Comparison of ENCODE assay signal across 8 cellular contexts in the genomic region with DNA sequence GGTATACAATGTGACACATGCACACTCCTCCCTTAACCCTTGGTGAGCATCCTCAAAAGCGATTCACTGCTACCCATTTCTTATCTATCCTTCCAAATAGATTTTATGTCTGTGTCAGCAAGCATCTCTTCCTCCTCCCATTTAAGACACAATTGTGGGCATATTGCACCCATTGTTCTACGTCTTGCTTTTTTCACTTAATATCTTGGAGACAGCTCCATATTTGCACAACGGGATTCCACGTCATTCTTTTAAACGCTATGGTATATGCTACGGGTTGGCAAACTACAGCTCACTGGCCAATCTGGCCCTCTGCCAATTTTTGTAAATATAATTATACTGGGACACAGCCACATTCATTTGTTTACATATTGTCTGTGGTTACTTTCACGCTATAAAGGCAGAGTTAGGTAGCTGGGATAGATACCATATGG.
DNase-seq lines count a peak whose midpoint lies in the region; ATAC-seq and TF ChIP-seq lines count a peak whose summit lies in the region.

No MANE protein-coding gene starts in this region.

- H3K36me3 ChIP-seq in esophagus muscularis mucosa (no peaks in the 10 kb centered on the region), A673 (ENCODE audit: insufficient read depth, low read length, poor library complexity, severe bottlenecking) (no peaks in the 10 kb centered on the region)

- peaks cover 100% of the 10 kb centered on the region for H3K4me1 Mint-ChIP-seq in stimulated activated naive CD8-positive, alpha-beta T cell treated with anti-CD3 and anti-CD28 coated beads, Interleukin-15, Interleukin-2, amounts not matched to agents 100 ng/mL and 50 ng/mL, for 24 hours (ENCODE audit: low read depth)
- peaks cover 100% of the 10 kb centered on the region for H3K4me1 Mint-ChIP-seq in stimulated activated naive CD8-positive, alpha-beta T cell treated with anti-CD3 and anti-CD28 coated beads, Interleukin-15, amount 100 ng/mL, for 72 hours

- TF ChIP-seq CTCF in esophagus muscularis mucosa (IDR thresholded peaks at IDR 0.05): no peak
- no peak for TF ChIP-seq CTCF in A673 (conservative IDR thresholded peaks at IDR 0.05; ENCODE audit: low read depth, low read length)

- peak overlapping the region; percentile 90 for H3K4me3 Mint-ChIP-seq in stimulated activated naive CD8-positive, alpha-beta T cell treated with anti-CD3 and anti-CD28 coated beads, Interleukin-15, Interleukin-2, amounts not matched to agents 100 ng/mL and 50 ng/mL, for 24 hours
- H3K4me3 Mint-ChIP-seq in stimulated activated naive CD8-positive, alpha-beta T cell treated with anti-CD3 and anti-CD28 coated beads, Interleukin-15, amount 100 ng/mL, for 72 hours: peak overlapping the region; percentile 84 to 94

- H3K4me1 ChIP-seq in esophagus muscularis mucosa: peaks cover 90 to 100% (median 100%) of the 10 kb centered on the region in 4 donors
- H3K4me1 ChIP-seq in A673 (ENCODE audit: insufficient read depth, low read length, poor library complexity, severe bottlenecking): peaks cover 18% of the 10 kb centered on the region

- TF ChIP-seq POLR2A in esophagus muscularis mucosa (IDR thresholded peaks at IDR 0.05; ENCODE audit: low read depth): no peak

- no peak for DNase-seq in stimulated activated naive CD8-positive, alpha-beta T cell treated with anti-CD3 and anti-CD28 coated beads, Interleukin-15, Interleukin-2, amounts not matched to agents 100 U/mL and 50 U/mL, for 24 hours
- DNase-seq in SHP77 (lab: John Stamatoyannopoulos, UW): peak; percentile 17 to 67
- DNase-seq in esophagus muscularis mucosa (ENCODE audit: extremely low spot score): no peak
- DNase-seq in stimulated activated naive CD8-positive, alpha-beta T cell treated with anti-CD3 and anti-CD28 coated beads, Interleukin-15, amount 100 ng/mL, for 72 hours: no peak
- no peak for DNase-seq in A673 (ENCODE audit: low spot score)
- no peak for DNase-seq in foreskin melanocyte

- H3K9me3 ChIP-seq in esophagus muscularis mucosa (no peaks in the 10 kb centered on the region), A673 (ENCODE audit: low read depth, low read length, poor library complexity, severe bottlenecking) (no peaks in the 10 kb centered on the region)

- H3K4me3 ChIP-seq in esophagus muscularis mucosa (peak overlapping the region; percentile 48 to 62 (median 59)), A673 (ENCODE audit: low read depth, low read length, poor library complexity, severe bottlenecking) (no peak overlapping the region)

- H3K27me3 Mint-ChIP-seq in stimulated activated naive CD8-positive, alpha-beta T cell treated with anti-CD3 and anti-CD28 coated beads, Interleukin-15, Interleukin-2, amounts not matched to agents 100 ng/mL and 50 ng/mL, for 24 hours: no peaks in the 10 kb centered on the region
- H3K27me3 Mint-ChIP-seq in stimulated activated naive CD8-positive, alpha-beta T cell treated with anti-CD3 and anti-CD28 coated beads, Interleukin-15, amount 100 ng/mL, for 72 hours: no peaks in the 10 kb centered on the region

- CTCF ChIA-PET in A673 (lab: Charles Lee): no interaction called here

- intact Hi-C loops in esophagus muscularis mucosa (cut with DNase I): no loop called here
- intact Hi-C loops in A673 (cut with micrococcal nuclease; ENCODE audit: unreplicated experiment): no loop called here

- H3K36me3 Mint-ChIP-seq in stimulated activated naive CD8-positive, alpha-beta T cell treated with anti-CD3 and anti-CD28 coated beads, Interleukin-15, Interleukin-2, amounts not matched to agents 100 ng/mL and 50 ng/mL, for 24 hours (ENCODE audit: low read depth): peaks cover 43% of the 10 kb centered on the region

- H3K9me3 Mint-ChIP-seq in stimulated activated naive CD8-positive, alpha-beta T cell treated with anti-CD3 and anti-CD28 coated beads, Interleukin-15, Interleukin-2, amounts not matched to agents 100 ng/mL and 50 ng/mL, for 24 hours: no peaks in the 10 kb centered on the region
- no peaks in the 10 kb centered on the region for H3K9me3 Mint-ChIP-seq in stimulated activated naive CD8-positive, alpha-beta T cell treated with anti-CD3 and anti-CD28 coated beads, Interleukin-15, amount 100 ng/mL, for 72 hours

- peak overlapping the region; percentile 82 for H3K27ac Mint-ChIP-seq in stimulated activated naive CD8-positive, alpha-beta T cell treated with anti-CD3 and anti-CD28 coated beads, Interleukin-15, Interleukin-2, amounts not matched to agents 100 ng/mL and 50 ng/mL, for 24 hours
- peak overlapping the region in 1 of 2 donors; percentile 14 for H3K27ac Mint-ChIP-seq in stimulated activated naive CD8-positive, alpha-beta T cell treated with anti-CD3 and anti-CD28 coated beads, Interleukin-15, amount 100 ng/mL, for 72 hours

- no peak for TF ChIP-seq EP300 in esophagus muscularis mucosa (IDR thresholded peaks at IDR 0.05)

- H3K27me3 ChIP-seq in esophagus muscularis mucosa (no peaks in the 10 kb centered on the region), A673 (replicated peaks; ENCODE audit: insufficient read depth, low read depth, low read length, poor library complexity) (no peaks in the 10 kb centered on the region)

- no peak for ATAC-seq in stimulated activated naive CD8-positive, alpha-beta T cell treated with anti-CD3 and anti-CD28 coated beads, Interleukin-15, Interleukin-2, amounts not matched to agents 100 U/mL and 50 U/mL, for 24 hours
- ATAC-seq in stimulated activated naive CD8-positive, alpha-beta T cell treated with anti-CD3 and anti-CD28 coated beads, Interleukin-15, amount 100 ng/mL, for 72 hours: no peak
- ATAC-seq in GM21515 (IDR thresholded peaks at IDR 0.05; ENCODE audit: unreplicated experiment): no peak

- no TSS peak for BruUV-seq in A673 (replicated peaks; lab: Mats Ljungman, UMichigan)

- peak overlapping the region; percentile 91 to 96 (median 92) for H3K27ac ChIP-seq in esophagus muscularis mucosa (replicated peaks in 1 of 4)
- H3K27ac ChIP-seq in A673 (ENCODE audit: low read depth, low read length, poor library complexity, severe bottlenecking): no peak overlapping the region

- POLR2A ChIA-PET in A673 (lab: Charles Lee; ENCODE audit: low non-redundant PET): no interaction called here

- 9% methylated on average over 7 of the region's 7 CpGs for WGBS in esophagus muscularis mucosa

Comparison
In these comparisons a context has a peak if more than half of its experiments do, and no peak if none do; other contexts are left out.
1. DNase-seq: peak in SHP77 (2 of 2); none in stimulated activated naive CD8-positive, alpha-beta T cell treated with anti-CD3 and anti-CD28 coated beads, Interleukin-15, Interleukin-2, amounts not matched to agents 100 U/mL and 50 U/mL, for 24 hours (single experiment), esophagus muscularis mucosa (single experiment), stimulated activated naive CD8-positive, alpha-beta T cell treated with anti-CD3 and anti-CD28 coated beads, Interleukin-15, amount 100 ng/mL, for 72 hours (0 of 2), A673 (single experiment) and foreskin melanocyte (single experiment).